In genomic region chr1:231159202-231159962, GRCh38 we compare ENCODE assay signal across 29 cellular contexts. TPM values are rescaled to one million over a fixed set of nuclear protein-coding genes. Genes with fewer than 3 reads are reported as not detected.
DNase-seq lines count a peak whose midpoint lies in the region; ATAC-seq, FAIRE-seq and TF ChIP-seq lines count a peak whose summit lies in the region.
"Had no signal": no experiment of that assay in that cellular context is flagged by ENCODE, and none has a peak within 500 bp of the region (broad histone marks: within the 10 kb centered on the region; RNA-seq: fewer than 3 reads in every experiment).

No MANE protein-coding gene starts in this region.

- no peaks in the 10 kb centered on the region for H3K9me3 ChIP-seq in Loucy (ENCODE audit: insufficient read depth, low read depth, low read length)
- no peaks in the 10 kb centered on the region for H3K9me3 ChIP-seq in K562 (replicated peaks; ENCODE audit: control insufficient read depth, insufficient read depth, low read depth, low read length)
- H3K9me3 ChIP-seq: BE2C had no signal

- H3K4me3 ChIP-seq in Loucy (ENCODE audit: low read length, poor library complexity, severe bottlenecking) = no peak overlapping the region
- H3K4me3 ChIP-seq in K562 = no peak overlapping the region
- H3K4me3 ChIP-seq: BLaER1, GM12878 had no signal

- intact Hi-C loops in K562 (cut with micrococcal nuclease) = no loop called here

- H3K27ac Mint-ChIP-seq in nephron progenitor cell = no peak overlapping the region
- H3K27ac Mint-ChIP-seq: CD14-positive monocyte; CD4-positive, alpha-beta memory T cell had no signal

- BruUV-seq in K562 (replicated peaks; lab: Mats Ljungman, UMichigan) = no TSS peak

- peak in 1 of 2 experiments; percentile 8; a peak in 1 of 4 replicates for TF ChIP-seq RAD21 in K562 (CRISPR knock-in tag; conservative IDR thresholded peaks at IDR 0.05 in 1 of 2, IDR thresholded peaks at IDR 0.05 in 1 of 2)

- H3K36me3 ChIP-seq in Loucy (ENCODE audit: insufficient read depth, low read length) (no peaks in the 10 kb centered on the region), K562 (ENCODE audit: control insufficient read depth, insufficient read depth, low read length) (no peaks in the 10 kb centered on the region)
- H3K36me3 ChIP-seq: BE2C, BLaER1 had no signal

- no peaks in the 10 kb centered on the region for H3F3A ChIP-seq in Loucy (ENCODE audit: low read depth)

- H4K20me1 ChIP-seq in Loucy (ENCODE audit: insufficient read depth, low read length, poor library complexity, severe bottlenecking) (no peaks in the 10 kb centered on the region), K562 (replicated peaks; ENCODE audit: control insufficient read depth, insufficient read depth, low read length) (no peaks in the 10 kb centered on the region; the same call in 1 of the 2 replicates)
- H4K20me1 ChIP-seq: BLaER1 had no signal

- no peak overlapping the region for H3K4me3 Mint-ChIP-seq in nephron progenitor cell

- H3K4me1 ChIP-seq in Loucy (ENCODE audit: insufficient read depth, low read length, poor library complexity, severe bottlenecking) (no peaks in the 10 kb centered on the region), K562 (replicated peaks in 1 of 2; ENCODE audit: control insufficient read depth in 2 of 2, insufficient read depth in 2 of 2, low read length in 2 of 2) (peaks cover 20 to 44% of the 10 kb centered on the region in 2 experiments)
- H3K4me1 ChIP-seq: BE2C had no signal

- peaks cover 82% of the 10 kb centered on the region for H3K27me3 Mint-ChIP-seq in nephron progenitor cell (ENCODE audit: low read depth, poor library complexity)

- in situ Hi-C loops in K562 (cut with MboI) = no loop called here

- no peaks in the 10 kb centered on the region for H3K36me3 Mint-ChIP-seq in nephron progenitor cell (ENCODE audit: low read depth)
- H3K36me3 Mint-ChIP-seq: CD14-positive monocyte; CD4-positive, alpha-beta memory T cell; CD8-positive, alpha-beta memory T cell had no signal

- no peaks in the 10 kb centered on the region for H3K9me1 ChIP-seq in K562 (ENCODE audit: control insufficient read depth, insufficient read depth, low read length)

- 40% methylated on average over 6 of the region's 6 CpGs for WGBS in K562 (ENCODE audit: insufficient coverage, low coverage, missing lambda C conversion rate)

- POLR2A ChIA-PET in K562 (lab: Yijun Ruan, JAX) = interaction anchor here (0.7 to 1.3 kb wide), 4 partner anchors 8 to 106 kb away, joined by 3 to 5 read pairs (median 4); no protein-coding TSS in a partner anchor

- DNase-seq in NCI-H510A treated with DMSO at 0.1 percent for 48 hours (lab: John Stamatoyannopoulos, UW) = peak; percentile 10
- no peak for DNase-seq in NCI-H510A (lab: John Stamatoyannopoulos, UW)
- no peak for DNase-seq in K562 (ENCODE audit: extremely low read depth in 1 of 4, low spot score in 3 of 4)
- DNase-seq in nephron progenitor cell = no peak
- DNase-seq: 8988T; ACHN; BE2C; C1 segment of cervical spinal cord; CD4-positive, alpha-beta memory T cell; CD4-positive, CD25-positive, alpha-beta regulatory T cell; CD8-positive, alpha-beta memory T cell; COR-L47; DMS 273 treated with DMSO at 0.1 percent for 48 hours; DMS153; DMS53; DMS79; DND-41; EL; GDM1 had no signal

- TF ChIP-seq CTCF in Loucy (conservative IDR thresholded peaks at IDR 0.05; ENCODE audit: low read length) (no peak), K562 (IDR thresholded peaks at IDR 0.05 in 2 of 3, conservative IDR thresholded peaks at IDR 0.05 in 1 of 3; ENCODE audit: insufficient read depth in 2 of 3, low read depth in 1 of 3, low read length in 3 of 3) (0 out of 6 replicates have a peak, but pooled peaks of 1 of the 3 experiments have one; percentile 13), nephron progenitor cell (IDR thresholded peaks at IDR 0.05) (no peak)

- no peak for TF ChIP-seq EP300 in K562 (IDR thresholded peaks at IDR 0.05; ENCODE audit: low read length)

- H3K27ac ChIP-seq in K562 (ENCODE audit: extremely low read depth, low read depth, low read length) = peak overlapping the region; percentile 66
- H3K27ac ChIP-seq: BLaER1 had no signal

- H3K4me2 ChIP-seq in Loucy (ENCODE audit: low read depth, low read length, poor library complexity, severe bottlenecking) = no peak overlapping the region
- peak overlapping the region; percentile 82 for H3K4me2 ChIP-seq in K562 (ENCODE audit: insufficient read depth, low read length)
- H3K4me2 ChIP-seq: BLaER1 had no signal

- H3K79me2 ChIP-seq in Loucy (ENCODE audit: insufficient read depth, low read length) = no peaks in the 10 kb centered on the region
- no peaks in the 10 kb centered on the region for H3K79me2 ChIP-seq in K562 (ENCODE audit: control insufficient read depth, insufficient read depth, low read length)

- H3K27me3 ChIP-seq in Loucy (ENCODE audit: insufficient read depth, low read length, poor library complexity, severe bottlenecking) (no peaks in the 10 kb centered on the region), K562 (ENCODE audit: control insufficient read depth in 2 of 2, insufficient read depth in 2 of 2, low read length in 2 of 2) (no peaks in the 10 kb centered on the region; a peak in 1 of 5 replicates)

- ATAC-seq in K562 = no peak
- no peak for ATAC-seq in HG03378 (IDR thresholded peaks at IDR 0.05; ENCODE audit: unreplicated experiment)
- ATAC-seq: GM12878 had no signal

- H3K9ac ChIP-seq in Loucy (ENCODE audit: low read depth, low read length, poor library complexity, severe bottlenecking) (no peak overlapping the region), K562 (ENCODE audit: insufficient read depth in 1 of 2, low read depth in 2 of 2, low read length in 2 of 2) (peak overlapping the region in 1 of 2 experiments; percentile 29; a peak in 1 of 4 replicates)
- H3K9ac ChIP-seq: BLaER1 had no signal

- H3K9me3 Mint-ChIP-seq in nephron progenitor cell = no peaks in the 10 kb centered on the region
- H3K9me3 Mint-ChIP-seq: CD4-positive, alpha-beta memory T cell had no signal

- H2AFZ ChIP-seq in Loucy (ENCODE audit: low read length) = peak overlapping the region; percentile 13; the same call in 1 of the 2 replicates
- peak overlapping the region; percentile 54 for H2AFZ ChIP-seq in K562 (ENCODE audit: low read depth, low read length)

- peaks cover 3% of the 10 kb centered on the region for H3K4me1 Mint-ChIP-seq in nephron progenitor cell

- no peak for TF ChIP-seq POLR2A in K562 (conservative IDR thresholded peaks at IDR 0.05)

- CTCF ChIA-PET in K562 (lab: Yijun Ruan, JAX; ENCODE audit: low intra/inter-chr PET ratio) = no interaction called here

- H3K9me2 ChIP-seq in Loucy (replicated peaks; ENCODE audit: low read depth, low read length) = no peaks in the 10 kb centered on the region

- peak; percentile 29 for FAIRE-seq in K562 (lab: Jason Lieb, UNC)
- FAIRE-seq: A204.1, GM12878, GM12892, GM18507 had no signal

TF ChIP-seq in K562, 482 proteins besides CTCF, POLR2A, EP300 and RAD21 (continues in another document):
- TF ChIP-seq ZNF592 (IDR thresholded peaks at IDR 0.05) (no peak), ZBTB8A (IDR thresholded peaks at IDR 0.05; ENCODE audit: partially characterized antibody) (no peak), ETV6 (IDR thresholded peaks at IDR 0.05; ENCODE audit: borderline replicate concordance in 1 of 2, low read depth in 2 of 2, low read length in 1 of 2) (peak in 1 of 2 experiments; percentile 14; a peak in 1 of 4 replicates), ETV6 (CRISPR knock-in tag; IDR thresholded peaks at IDR 0.05; ENCODE audit: borderline replicate concordance) (no peak)

RNA-seq across cellular contexts. Expression of gene TRIM67, which starts 2.5 kb away (rescaled TPM):
- total RNA-seq in K562 (2011; cell fraction: chromatin; rRNA removed; ENCODE audit: low replicate concordance) = 0.12 and 0.21 TPM in 2 replicates
- under 0.01 and 0.13 TPM in 2 replicates for total RNA-seq in K562 (2011; cell fraction: nucleolus; rRNA removed)
- total RNA-seq in K562 (2011; cell fraction: nucleoplasm; rRNA removed) = 0.07 TPM in 1 of 2 replicates, not detected in the other
- total RNA-seq in K562 (2014; rRNA removed) = 0.24 and 0.59 TPM in 2 replicates
- total RNA-seq in K562 (2014; rRNA removed; fragmentation: Illumina TruSeq; extraction: Trizol) = 0.11 and 0.13 TPM in 2 replicates
- total RNA-seq in K562 (2015; rRNA removed; fragmentation: Illumina TruSeq; extraction: Trizol) = 0.33 and 0.34 TPM in 2 replicates
- 0.36 and 0.60 TPM in 2 replicates for total RNA-seq in K562 (2021)
- 0.01 and 0.06 TPM in 2 replicates for polyA plus RNA-seq in K562 (2011; rRNA removed)
- 0.01 and 0.18 TPM in 2 replicates for polyA plus RNA-seq in K562 (2011; cell fraction: cytosol; rRNA removed)
- polyA plus RNA-seq in K562 (2011; cell fraction: nucleus; rRNA removed) = 0.03 and 0.26 TPM in 2 replicates
- polyA plus RNA-seq in K562 (2012) = 1.7 and 4.0 TPM in 2 replicates
- 0.25 and 0.31 TPM in 2 replicates for polyA plus RNA-seq in K562 (2014; fragmentation: Illumina TruSeq; extraction: Trizol)
- polyA plus RNA-seq in K562 (2014; fragmentation: Nextera tagmentation; extraction: Ambion mirVana) = under 1 TPM; 0.04 TPM
- polyA plus RNA-seq in K562 (2014; rRNA removed) = 0.22 and 0.60 TPM in 2 replicates
- polyA minus RNA-seq in K562 (2011; rRNA and poly(A)+ RNA removed) = 0.04 TPM in 1 of 2 replicates, not detected in the other
- polyA minus RNA-seq in K562 (2011; cell fraction: cytosol; rRNA and poly(A)+ RNA removed) = 0.38 TPM in 1 of 2 replicates, not detected in the other
- polyA minus RNA-seq in K562 (2011; cell fraction: nucleus; rRNA and poly(A)+ RNA removed) = 0.11 and 0.13 TPM in 2 replicates
- total RNA-seq: CD4-positive, alpha-beta memory T cell; CD4-positive, CD25-positive, alpha-beta regulatory T cell; CD8-positive, alpha-beta memory T cell; G401; GM12878 had no signal
- polyA plus RNA-seq: AG04450; CD14-positive monocyte; CD4-positive, alpha-beta memory T cell; CD4-positive, CD25-positive, alpha-beta regulatory T cell; CD8-positive, alpha-beta memory T cell had no signal
